In the genomic region with DNA sequence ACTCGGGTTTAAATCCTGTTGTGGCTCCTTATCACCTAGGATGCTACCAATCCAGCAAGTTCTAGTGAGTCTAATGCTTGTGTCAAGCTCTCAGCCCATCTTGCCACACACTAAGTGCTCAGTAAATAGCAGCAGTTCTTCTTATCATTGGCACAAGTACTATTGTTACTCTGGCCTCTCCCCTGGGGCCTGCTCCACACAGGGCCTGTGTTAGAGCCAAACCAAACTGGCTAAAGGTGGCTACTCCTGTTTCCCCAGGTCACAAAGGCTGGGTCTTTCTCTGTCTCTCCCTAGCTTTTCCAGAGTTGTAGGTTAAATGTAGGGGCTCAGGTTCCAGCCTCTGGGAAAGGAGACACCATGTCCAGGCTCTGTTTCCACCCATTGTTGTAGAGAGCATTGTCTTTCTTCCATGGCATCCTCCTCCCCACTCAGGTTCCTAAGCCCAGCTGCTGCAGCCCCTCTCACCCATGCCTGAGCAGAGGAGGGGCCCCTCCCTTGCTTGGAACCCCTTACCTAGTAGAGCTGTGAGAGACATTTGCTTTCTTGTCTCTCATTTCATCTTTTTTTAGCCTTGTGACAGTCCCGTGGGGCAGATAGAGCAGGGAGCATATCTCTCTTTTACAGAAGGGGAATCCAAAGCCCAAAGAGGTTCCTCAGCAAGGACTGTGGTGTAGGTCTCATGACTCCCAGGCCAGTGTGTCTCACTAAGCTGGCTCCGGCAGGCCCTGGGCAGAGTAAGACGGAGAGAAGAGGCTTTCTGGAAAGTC, we compare ENCODE assay signal across 26 cellular contexts. TPM values are rescaled to one million over a fixed set of nuclear protein-coding genes. Genes with fewer than 3 reads are reported as not detected.
DNase-seq lines count a peak whose midpoint lies in the region; ATAC-seq, FAIRE-seq and TF ChIP-seq lines count a peak whose summit lies in the region.
"Had no signal": no experiment of that assay in that cellular context is flagged by ENCODE, and none has a peak within 500 bp of the region (broad histone marks: within the 10 kb centered on the region; RNA-seq: fewer than 3 reads in every experiment).

No MANE protein-coding gene starts in this region.

- H3K27me3 ChIP-seq in esophagus squamous epithelium = peaks cover 0 to 16% (median 0%) of the 10 kb centered on the region in 4 donors
- H3K27me3 ChIP-seq: colonic mucosa, MG63, Peyer's patch had no signal

- intact Hi-C loops in esophagus squamous epithelium (cut with DNase I) = no loop called here

- peak; percentile 10 for DNase-seq in activated naive CD8-positive, alpha-beta T cell treated with anti-CD3 and anti-CD28 coated beads, Interleukin-2, amount 10 ng/mL, durations not matched to agents 7 days and 5 days
- DNase-seq in activated naive CD8-positive, alpha-beta T cell treated with anti-CD3 and anti-CD28 coated beads for 36 hours = no peak
- DNase-seq in NCI-H345 (lab: John Stamatoyannopoulos, UW) (peak; percentile 38), fibroblast of pulmonary artery (ENCODE audit: low read depth) (peak; percentile 7), hepatic stellate cell (ENCODE audit: low spot score) (no peak), esophagus squamous epithelium (lab: John Stamatoyannopoulos, UW) (no peak), frontal cortex (ENCODE audit: low spot score in 2 of 2) (no peak)
- DNase-seq: activated B cell treated with CpG ODN at 0.5 μM for 24 hours; activated CD4-positive, alpha-beta T cell treated with anti-CD3 and anti-CD28 coated beads, Interleukin-2, amount 50 U/mL, for 4 hours; activated CD8-positive, alpha-beta memory T cell treated with anti-CD3 and anti-CD28 coated beads, Interleukin-2, amount 50 U/mL, for 48 hours; colonic mucosa; H9; MG63; midbrain; NCI-H1436; NCI-H446; Peyer's patch; stimulated activated CD4-positive, alpha-beta T cell treated with anti-CD3 and anti-CD28 coated beads, Interleukin-1b, Interleukin-23, amount 100 ng/mL, for 48 hours; stimulated activated naive CD4-positive, alpha-beta T cell had no signal

- no peaks in the 10 kb centered on the region for H3K36me3 Mint-ChIP-seq in activated naive CD8-positive, alpha-beta T cell treated with anti-CD3 and anti-CD28 coated beads, Interleukin-2, amount 10 ng/mL, durations not matched to agents 7 days and 5 days
- no peaks in the 10 kb centered on the region for H3K36me3 Mint-ChIP-seq in activated naive CD8-positive, alpha-beta T cell treated with anti-CD3 and anti-CD28 coated beads for 36 hours
- H3K36me3 Mint-ChIP-seq in stimulated activated memory B cell treated with anti-CD40 and anti-IgM and Interleukin-4, amounts not matched to agents 10 μg/mL and 1 μg/mL and 100 μg/mL, for 72 hours = no peaks in the 10 kb centered on the region

- FAIRE-seq in frontal cortex (lab: Jason Lieb, UNC) = no peak
- FAIRE-seq: D721Med, GM18507 had no signal

- TF ChIP-seq CTCF in fibroblast of pulmonary artery (IDR thresholded peaks at IDR 0.05; ENCODE audit: low read length, missing control alignments) (no peak), esophagus squamous epithelium (IDR thresholded peaks at IDR 0.05) (no peak)

- no peak for ATAC-seq in activated naive CD8-positive, alpha-beta T cell treated with anti-CD3 and anti-CD28 coated beads, Interleukin-2, amount 10 ng/mL, durations not matched to agents 7 days and 5 days (ENCODE audit: low read depth)
- peak; percentile 60 for ATAC-seq in stimulated activated memory B cell treated with anti-CD40 and anti-IgM and Interleukin-4, amounts not matched to agents 10 μg/mL and 1 μg/mL and 100 μg/mL, for 72 hours
- ATAC-seq: left lobe of liver had no signal

- H3K4me1 Mint-ChIP-seq in activated naive CD8-positive, alpha-beta T cell treated with anti-CD3 and anti-CD28 coated beads, Interleukin-2, amount 10 ng/mL, durations not matched to agents 7 days and 5 days = no peaks in the 10 kb centered on the region
- H3K4me1 Mint-ChIP-seq in activated naive CD8-positive, alpha-beta T cell treated with anti-CD3 and anti-CD28 coated beads for 36 hours = no peaks in the 10 kb centered on the region
- H3K4me1 Mint-ChIP-seq in stimulated activated memory B cell treated with anti-CD40 and anti-IgM and Interleukin-4, amounts not matched to agents 10 μg/mL and 1 μg/mL and 100 μg/mL, for 72 hours = peaks cover 11% of the 10 kb centered on the region
- H3K4me1 Mint-ChIP-seq: activated B cell treated with CpG ODN at 0.5 μM for 24 hours had no signal

- H3K9me3 ChIP-seq in esophagus squamous epithelium = no peaks in the 10 kb centered on the region
- H3K9me3 ChIP-seq: colonic mucosa, MG63, Peyer's patch, thoracic aorta had no signal

- H3K27me3 Mint-ChIP-seq in activated naive CD8-positive, alpha-beta T cell treated with anti-CD3 and anti-CD28 coated beads, Interleukin-2, amount 10 ng/mL, durations not matched to agents 7 days and 5 days = no peaks in the 10 kb centered on the region
- no peaks in the 10 kb centered on the region for H3K27me3 Mint-ChIP-seq in activated naive CD8-positive, alpha-beta T cell treated with anti-CD3 and anti-CD28 coated beads for 36 hours
- H3K27me3 Mint-ChIP-seq in stimulated activated memory B cell treated with anti-CD40 and anti-IgM and Interleukin-4, amounts not matched to agents 10 μg/mL and 1 μg/mL and 100 μg/mL, for 72 hours = peaks cover 47% of the 10 kb centered on the region

- no peak overlapping the region for H3K4me3 Mint-ChIP-seq in activated naive CD8-positive, alpha-beta T cell treated with anti-CD3 and anti-CD28 coated beads, Interleukin-2, amount 10 ng/mL, durations not matched to agents 7 days and 5 days
- no peak overlapping the region for H3K4me3 Mint-ChIP-seq in activated naive CD8-positive, alpha-beta T cell treated with anti-CD3 and anti-CD28 coated beads for 36 hours
- no peak overlapping the region for H3K4me3 Mint-ChIP-seq in stimulated activated memory B cell treated with anti-CD40 and anti-IgM and Interleukin-4, amounts not matched to agents 10 μg/mL and 1 μg/mL and 100 μg/mL, for 72 hours
- H3K4me3 Mint-ChIP-seq: activated B cell treated with CpG ODN at 0.5 μM for 24 hours, H9, nephron had no signal

- no peak for TF ChIP-seq POLR2A in esophagus squamous epithelium (IDR thresholded peaks at IDR 0.05)

- no peaks in the 10 kb centered on the region for H3K36me3 ChIP-seq in esophagus squamous epithelium
- H3K36me3 ChIP-seq: colonic mucosa, MG63, Peyer's patch, thoracic aorta had no signal

- H3K9me3 Mint-ChIP-seq in activated naive CD8-positive, alpha-beta T cell treated with anti-CD3 and anti-CD28 coated beads, Interleukin-2, amount 10 ng/mL, durations not matched to agents 7 days and 5 days = no peaks in the 10 kb centered on the region
- H3K9me3 Mint-ChIP-seq in activated naive CD8-positive, alpha-beta T cell treated with anti-CD3 and anti-CD28 coated beads for 36 hours = no peaks in the 10 kb centered on the region
- no peaks in the 10 kb centered on the region for H3K9me3 Mint-ChIP-seq in stimulated activated memory B cell treated with anti-CD40 and anti-IgM and Interleukin-4, amounts not matched to agents 10 μg/mL and 1 μg/mL and 100 μg/mL, for 72 hours
- H3K9me3 Mint-ChIP-seq: activated B cell treated with CpG ODN at 0.5 μM for 24 hours, H9, nephron had no signal

- no peak overlapping the region for H3K27ac Mint-ChIP-seq in activated naive CD8-positive, alpha-beta T cell treated with anti-CD3 and anti-CD28 coated beads, Interleukin-2, amount 10 ng/mL, durations not matched to agents 7 days and 5 days
- H3K27ac Mint-ChIP-seq in activated naive CD8-positive, alpha-beta T cell treated with anti-CD3 and anti-CD28 coated beads for 36 hours = no peak overlapping the region
- peak overlapping the region; percentile 34 for H3K27ac Mint-ChIP-seq in stimulated activated memory B cell treated with anti-CD40 and anti-IgM and Interleukin-4, amounts not matched to agents 10 μg/mL and 1 μg/mL and 100 μg/mL, for 72 hours
- H3K27ac Mint-ChIP-seq: activated B cell treated with CpG ODN at 0.5 μM for 24 hours had no signal

- no peaks in the 10 kb centered on the region for H3K4me1 ChIP-seq in esophagus squamous epithelium
- H3K4me1 ChIP-seq: colonic mucosa, Peyer's patch had no signal

- no peak overlapping the region for H3K27ac ChIP-seq in esophagus squamous epithelium
- H3K27ac ChIP-seq: colonic mucosa, Peyer's patch, SK-N-MC, thoracic aorta had no signal

- no peak overlapping the region for H3K4me3 ChIP-seq in fibroblast of pulmonary artery (replicated peaks; ENCODE audit: low read depth, low read length)
- H3K4me3 ChIP-seq in esophagus squamous epithelium = no peak overlapping the region
- H3K4me3 ChIP-seq: colonic mucosa, MG63, Peyer's patch, SK-N-MC, thoracic aorta had no signal

- POLR2A ChIA-PET in activated naive CD8-positive, alpha-beta T cell treated with anti-CD3 and anti-CD28 coated beads, Interleukin-2, amount 10 ng/mL, durations not matched to agents 7 days and 5 days (lab: Charles Lee) = no interaction called here

- 68 to 82% methylated on average over 3 of the region's 4 CpGs for WGBS in esophagus squamous epithelium, 2 donors

RNA-seq across cellular contexts. Expression of a gene that starts 56.4 kb away (rescaled TPM):
- 10 to 100 TPM; 58.0 to 59.9 TPM for total RNA-seq in activated naive CD8-positive, alpha-beta T cell treated with anti-CD3 and anti-CD28 coated beads, Interleukin-2, amount 10 ng/mL, durations not matched to agents 7 days and 5 days
- total RNA-seq in activated naive CD8-positive, alpha-beta T cell treated with anti-CD3 and anti-CD28 coated beads for 36 hours = 1 to 10 TPM in 1 of 2 experiments, under 1 TPM in 1; 0.74 to 1.1 TPM
- total RNA-seq in esophagus squamous epithelium (under 1 TPM in 2 of 4 donors, not detected in 2; under 0.01 to 0.56 TPM), frontal cortex (1.6 TPM)
- total RNA-seq: activated B cell treated with CpG ODN at 0.5 μM for 24 hours, colonic mucosa had no signal

Comparison
In these comparisons a context has a peak if more than half of its experiments do, and no peak if none do; other contexts are left out.
1. DNase-seq: peak in activated naive CD8-positive, alpha-beta T cell treated with anti-CD3 and anti-CD28 coated beads, Interleukin-2, amount 10 ng/mL, durations not matched to agents 7 days and 5 days (single experiment), NCI-H345 (single experiment) and fibroblast of pulmonary artery (single experiment); none in activated naive CD8-positive, alpha-beta T cell treated with anti-CD3 and anti-CD28 coated beads for 36 hours (single experiment), hepatic stellate cell (single experiment), esophagus squamous epithelium (single experiment) and frontal cortex (0 of 2).
2. RNA of a gene that starts 56.4 kb away (total RNA-seq): 58.0 to 59.9 TPM in activated naive CD8-positive, alpha-beta T cell treated with anti-CD3 and anti-CD28 coated beads, Interleukin-2, amount 10 ng/mL, durations not matched to agents 7 days and 5 days; 1.6 TPM in frontal cortex (single experiment), 0.74 to 1.1 TPM in activated naive CD8-positive, alpha-beta T cell treated with anti-CD3 and anti-CD28 coated beads for 36 hours and under 0.01 to 0.56 TPM in esophagus squamous epithelium; every median in the first group is over 10 times any median in the second.